In the genomic region with DNA sequence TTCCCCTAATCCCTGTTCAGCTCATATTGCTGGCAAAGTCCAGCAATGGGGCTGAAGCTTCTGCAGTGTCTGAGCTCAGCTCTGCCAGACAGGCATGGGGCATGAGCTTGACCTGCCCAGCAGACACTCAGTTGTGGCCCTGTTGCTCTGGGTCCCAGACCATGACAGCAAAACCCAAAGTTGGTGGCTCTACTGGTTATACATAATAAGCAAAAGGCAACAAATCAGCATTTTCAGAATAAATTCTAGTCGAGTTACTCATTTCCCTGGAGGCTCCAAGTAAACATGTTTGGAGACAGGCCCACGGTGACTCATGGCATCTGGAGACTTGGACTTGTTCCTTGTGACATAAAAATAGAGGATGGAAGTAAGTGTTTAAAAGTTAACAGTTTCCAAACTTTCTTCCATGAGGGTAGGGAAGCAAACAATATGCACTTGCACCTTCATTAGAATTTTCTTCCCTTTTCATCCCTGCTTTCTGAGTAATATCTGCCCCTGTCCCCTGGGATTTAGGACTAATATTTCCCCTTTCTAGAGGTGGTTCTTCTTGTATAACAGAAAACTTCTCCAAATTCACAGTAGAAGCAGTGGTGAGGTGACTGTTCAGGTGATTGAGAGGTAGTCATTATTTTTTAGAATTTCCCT, we compare ENCODE assay signal across 9 cellular contexts.
DNase-seq lines count a peak whose midpoint lies in the region; TF ChIP-seq lines count a peak whose summit lies in the region.
"Had no signal": no experiment of that assay in that cellular context is flagged by ENCODE, and none has a peak within 500 bp of the region (broad histone marks: within the 10 kb centered on the region; RNA-seq: fewer than 3 reads in every experiment).

No MANE protein-coding gene starts in this region.

- H4K20me1 ChIP-seq in osteoblast (ENCODE audit: insufficient read depth, low read length), result no peaks in the 10 kb centered on the region

- TF ChIP-seq CTCF in AG10803 (conservative IDR thresholded peaks at IDR 0.05; ENCODE audit: low read length) (no peak), RWPE1 (conservative IDR thresholded peaks at IDR 0.05; ENCODE audit: low read depth) (no peak), fibroblast of pulmonary artery (IDR thresholded peaks at IDR 0.05; ENCODE audit: low read length, missing control alignments) (no peak), osteoblast (IDR thresholded peaks at IDR 0.05; ENCODE audit: extremely low read depth, low read depth, low read length) (no peak)

- H3K4me1 ChIP-seq in osteoblast (ENCODE audit: insufficient read depth, low read length), result peaks cover 21% of the 10 kb centered on the region
- H3K4me1 ChIP-seq in effector memory CD4-positive, alpha-beta T cell (ENCODE audit: control insufficient read depth, insufficient read depth, low read length, poor library complexity, severe bottlenecking), result no peaks in the 10 kb centered on the region

- no peak overlapping the region for H2AFZ ChIP-seq in osteoblast (ENCODE audit: low read length)

- H3K36me3 ChIP-seq in osteoblast (ENCODE audit: insufficient read depth, low read length), result no peaks in the 10 kb centered on the region
- no peaks in the 10 kb centered on the region for H3K36me3 ChIP-seq in effector memory CD4-positive, alpha-beta T cell (ENCODE audit: control insufficient read depth, insufficient read depth, low read length)
- H3K36me3 ChIP-seq: cardiac muscle cell had no signal

- peak; percentile 95 for DNase-seq in AG10803 (ENCODE audit: low read depth)
- peak; percentile 92 for DNase-seq in RWPE1 (ENCODE audit: low spot score)
- peak; percentile 97 for DNase-seq in fibroblast of pulmonary artery (ENCODE audit: low read depth)
- DNase-seq in osteoblast (ENCODE audit: insufficient read length, low spot score, missing footprints), result peak; percentile 93
- DNase-seq in NOMO-1 treated with dmso at 0.1 percent for 144 hours (lab: John Stamatoyannopoulos, UW; ENCODE audit: unreplicated experiment), result no peak
- no peak for DNase-seq in D341Med (ENCODE audit: low spot score)
- DNase-seq in effector memory CD4-positive, alpha-beta T cell, result no peak
- DNase-seq in NCI-H510A treated with DMSO at 0.1 percent for 48 hours (lab: John Stamatoyannopoulos, UW), result no peak

- H3K9me3 ChIP-seq in osteoblast (ENCODE audit: low read depth, low read length), result no peaks in the 10 kb centered on the region
- H3K9me3 ChIP-seq in effector memory CD4-positive, alpha-beta T cell (ENCODE audit: control insufficient read depth, low read length), result no peaks in the 10 kb centered on the region

- H3K27ac ChIP-seq in RWPE1 (peak overlapping the region; percentile 89), osteoblast (ENCODE audit: low read depth, low read length) (peak overlapping the region; percentile 11)
- H3K27ac ChIP-seq in effector memory CD4-positive, alpha-beta T cell (ENCODE audit: insufficient read depth, low read length, poor library complexity, severe bottlenecking), result no peak overlapping the region
- H3K27ac ChIP-seq: cardiac muscle cell had no signal

- CTCF ChIA-PET in RWPE1 (lab: Yijun Ruan, JAX), result interaction anchor here (0.6 to 1.4 kb wide), 6 partner anchors 8 to 396 kb away, joined by 3 to 7 read pairs (median 4); no protein-coding TSS in a partner anchor

- POLR2A ChIA-PET in RWPE1 (lab: Yijun Ruan, JAX; ENCODE audit: low non-redundant PET), result no interaction called here

- H3K27me3 ChIP-seq in osteoblast (ENCODE audit: insufficient read depth, low read length), result peaks cover 4% of the 10 kb centered on the region
- H3K27me3 ChIP-seq in effector memory CD4-positive, alpha-beta T cell (replicated peaks; ENCODE audit: control insufficient read depth, insufficient read depth, low read length, poor library complexity, severe bottlenecking), result no peaks in the 10 kb centered on the region
- H3K27me3 ChIP-seq: cardiac muscle cell had no signal

- peak overlapping the region; percentile 62 for H3K4me2 ChIP-seq in osteoblast (ENCODE audit: insufficient read depth, low read length)

- no peaks in the 10 kb centered on the region for H3K79me2 ChIP-seq in osteoblast (ENCODE audit: insufficient read depth, low read length)

- H3K4me3 ChIP-seq in AG10803 (ENCODE audit: low read length) (no peak overlapping the region), fibroblast of pulmonary artery (replicated peaks; ENCODE audit: low read depth, low read length) (no peak overlapping the region), osteoblast (ENCODE audit: insufficient read depth, low read length) (no peak overlapping the region)
- no peak overlapping the region for H3K4me3 ChIP-seq in effector memory CD4-positive, alpha-beta T cell (ENCODE audit: insufficient read depth, low read depth, low read length, poor library complexity, severe bottlenecking)
- H3K4me3 ChIP-seq: cardiac muscle cell had no signal

Comparison
In these comparisons a context has a peak if more than half of its experiments do, and no peak if none do; other contexts are left out.
1. DNase-seq: peak in AG10803 (single experiment), RWPE1 (single experiment), fibroblast of pulmonary artery (single experiment) and osteoblast (single experiment); none in NOMO-1 treated with dmso at 0.1 percent for 144 hours (single experiment), D341Med (single experiment), effector memory CD4-positive, alpha-beta T cell (0 of 3) and NCI-H510A treated with DMSO at 0.1 percent for 48 hours (single experiment).